ENCODE assay signal across 8 cellular contexts in the genomic region with DNA sequence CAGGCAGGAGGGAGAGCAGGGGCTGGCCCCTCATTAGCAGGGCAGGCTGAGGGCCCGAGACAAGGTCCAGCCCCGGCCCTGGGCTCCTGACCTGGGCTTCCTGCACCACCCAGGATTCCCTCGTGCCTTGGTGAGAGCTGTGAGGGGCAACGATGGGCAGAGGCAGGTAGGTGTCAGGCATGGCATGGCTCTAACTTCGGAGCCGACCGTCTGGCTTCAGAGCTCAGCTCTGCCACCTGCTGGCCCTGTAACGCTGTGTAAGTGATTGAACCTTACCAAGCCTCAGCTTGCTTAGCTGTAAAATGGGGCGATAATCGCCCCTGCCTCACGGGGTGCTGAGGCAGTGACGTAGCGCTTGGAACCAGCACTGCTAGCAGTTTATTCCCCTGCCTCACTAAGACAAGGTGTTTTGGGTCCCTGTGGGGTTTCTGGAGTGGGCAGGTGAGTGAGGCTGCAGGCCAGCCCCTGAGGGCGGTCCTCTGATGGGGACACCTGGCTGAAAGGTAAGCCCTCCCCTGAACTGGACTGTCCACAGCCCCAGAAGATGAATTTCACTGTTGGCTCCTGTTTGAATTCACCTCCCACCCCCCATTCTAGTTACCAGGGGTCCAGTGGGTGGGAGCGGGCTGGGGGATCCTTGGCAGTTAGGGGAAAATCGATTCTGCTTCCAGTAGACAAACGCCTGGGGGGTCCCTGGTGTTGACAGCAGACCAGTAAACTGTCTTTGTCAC.
A peak's percentile ranks its signal among the peaks of the same experiment; 100 is the strongest.
DNase-seq lines count a peak whose midpoint lies in the region; ATAC-seq, FAIRE-seq and TF ChIP-seq lines count a peak whose summit lies in the region.

No MANE protein-coding gene starts in this region.

- FAIRE-seq in pancreas (lab: Jason Lieb, UNC) = no peak

- H3K27me3 ChIP-seq in DOHH2 (ENCODE audit: control insufficient read depth, low read length) = peaks cover 5% of the 10 kb centered on the region; the same call in 1 of the 2 replicates
- H3K27me3 ChIP-seq in pancreas = no peaks in the 10 kb centered on the region

- H3K79me2 ChIP-seq in DOHH2 (ENCODE audit: control insufficient read depth, low read length) = no peaks in the 10 kb centered on the region

- no peaks in the 10 kb centered on the region for H3F3A ChIP-seq in DOHH2 (ENCODE audit: control insufficient read depth, insufficient read depth)

- H4K20me1 ChIP-seq in DOHH2 (ENCODE audit: control insufficient read depth, insufficient read depth, low read depth, low read length) = no peaks in the 10 kb centered on the region

- H3K4me1 ChIP-seq in DOHH2 (ENCODE audit: control insufficient read depth, low read length) (no peaks in the 10 kb centered on the region), pancreas (peaks cover under 1 to 14% (median 11%) of the 10 kb centered on the region in 3 donors)

- intact Hi-C loops in pancreas (cut with DNase I) = no loop called here

- H3K27ac ChIP-seq in DOHH2 (ENCODE audit: low read depth, low read length) = no peak overlapping the region
- H3K27ac ChIP-seq in pancreas = no peak overlapping the region

- H3K4me3 ChIP-seq in DOHH2 (ENCODE audit: low read length) (no peak overlapping the region), pancreas (no peak overlapping the region)
- H3K4me3 ChIP-seq in Jurkat, Clone E6-1 (ENCODE audit: low read length) = no peak overlapping the region

- H3K9me2 ChIP-seq in DOHH2 (replicated peaks; ENCODE audit: control insufficient read depth, low read length) = no peaks in the 10 kb centered on the region

- H3K4me2 ChIP-seq in DOHH2 (ENCODE audit: low read length) = no peak overlapping the region

- no peaks in the 10 kb centered on the region for H3K36me3 ChIP-seq in DOHH2 (ENCODE audit: control insufficient read depth, low read length)
- no peaks in the 10 kb centered on the region for H3K36me3 ChIP-seq in pancreas

- TF ChIP-seq CTCF in DOHH2 (IDR thresholded peaks at IDR 0.05; ENCODE audit: low read depth, low read length, poor library complexity, severe bottlenecking) (peak; percentile 50), pancreas (IDR thresholded peaks at IDR 0.05) (peak in 3 of 4 donors; percentile 16 to 38 (median 37))

- DNase-seq in Jurkat, Clone E6-1 (ENCODE audit: low read depth, low spot score) = peak; percentile 59
- DNase-seq in activated CD4-positive, alpha-beta T cell treated with anti-CD3 and anti-CD28 coated beads, Interleukin-2, amount 50 U/mL, for 1 hour = peak; percentile 54
- DNase-seq in pancreas (peak; percentile 17 to 75 (median 49)), NCI-H187 (lab: John Stamatoyannopoulos, UW) (no peak), GDM1 (lab: John Stamatoyannopoulos, UW) (no peak)

- WGBS in pancreas, 2 donors = 53 to 54% methylated on average over 17 of the region's 17 CpGs

- no peaks in the 10 kb centered on the region for H3K9me3 ChIP-seq in DOHH2 (ENCODE audit: control insufficient read depth, insufficient read depth, low read length)
- no peaks in the 10 kb centered on the region for H3K9me3 ChIP-seq in pancreas

- ATAC-seq in esophagus mucosa (peak; percentile 49), pancreas (peak in 3 of 4 donors; percentile 38 to 59 (median 49)), GM18519 (IDR thresholded peaks at IDR 0.05; ENCODE audit: low FRiP score, unreplicated experiment) (no peak)

Comparison
In these comparisons a context has a peak if more than half of its experiments do, and no peak if none do; other contexts are left out.
1. DNase-seq: peak in Jurkat, Clone E6-1 (single experiment), activated CD4-positive, alpha-beta T cell treated with anti-CD3 and anti-CD28 coated beads, Interleukin-2, amount 50 U/mL, for 1 hour (single experiment) and pancreas (6 of 6); none in NCI-H187 (0 of 2) and GDM1 (single experiment).